8 cellular contexts compared by ENCODE assay signal in genomic region chr22:41619979-41620645, GRCh38. TPM values are rescaled to one million over a fixed set of nuclear protein-coding genes. Genes with fewer than 3 reads are reported as not detected.
DNase-seq lines count a peak whose midpoint lies in the region; ATAC-seq and TF ChIP-seq lines count a peak whose summit lies in the region.

No MANE protein-coding gene starts in this region.

- peak overlapping the region; percentile 100 for H3K27ac Mint-ChIP-seq in mesothelial cell of epicardium

- peak overlapping the region; percentile 97 for H3K27ac ChIP-seq in KOPT-K1 (ENCODE audit: low read depth, low read length, poor library complexity, severe bottlenecking)

- H3K27me3 Mint-ChIP-seq in mesothelial cell of epicardium (ENCODE audit: low read depth): no peaks in the 10 kb centered on the region

- peaks cover 22% of the 10 kb centered on the region for H3K36me3 ChIP-seq in KOPT-K1 (ENCODE audit: insufficient read depth, low read length)

- H3K4me1 Mint-ChIP-seq in mesothelial cell of epicardium: peaks cover 25% of the 10 kb centered on the region

- peaks cover 6% of the 10 kb centered on the region for H3K36me3 Mint-ChIP-seq in mesothelial cell of epicardium

- ATAC-seq in Right ventricle myocardium superior (ENCODE audit: poor library complexity): peak; percentile 25
- no peak for ATAC-seq in HG03108 (IDR thresholded peaks at IDR 0.05; ENCODE audit: unreplicated experiment)

- no peak for TF ChIP-seq CTCF in mesothelial cell of epicardium (IDR thresholded peaks at IDR 0.05; ENCODE audit: unreplicated experiment)

- H3K9me3 ChIP-seq in KOPT-K1 (ENCODE audit: insufficient read depth, low read length, poor library complexity, severe bottlenecking): no peaks in the 10 kb centered on the region

- DNase-seq in Right ventricle myocardium superior (peak; percentile 52), cardiac septum (ENCODE audit: low spot score) (no peak), ecto neural progenitor cell (ENCODE audit: low spot score) (peak; percentile 70), mesothelial cell of epicardium (ENCODE audit: low spot score in 2 of 2, unreplicated experiment in 2 of 2) (peak; percentile 25 to 58)
- DNase-seq in activated CD4-positive, alpha-beta T cell treated with anti-CD3 and anti-CD28 coated beads for 4 hours: peak; percentile 49 to 62
- DNase-seq in stimulated activated naive CD4-positive, alpha-beta T cell (lab: John Stamatoyannopoulos, UW): peak in 4 of 6 experiments; percentile 25 to 47 (median 36)

- H3K4me3 Mint-ChIP-seq in mesothelial cell of epicardium: peak overlapping the region; percentile 93

- intact Hi-C loops in Right ventricle myocardium superior (cut with DNase I) (no loop called here), cardiac septum (cut with DNase I) (no loop called here)

- no peaks in the 10 kb centered on the region for H3K9me3 Mint-ChIP-seq in mesothelial cell of epicardium

RNA-seq across cellular contexts. Expression of gene DESI1, which starts 0.7 kb away (rescaled TPM):
- 38.4 TPM for total RNA-seq in Right ventricle myocardium superior
- 30.6 TPM for total RNA-seq in cardiac septum
- 35.4 to 37.5 TPM (median 36.7 TPM) in 3 replicates for total RNA-seq in mesothelial cell of epicardium

RNA-seq across cellular contexts. Expression of gene XRCC6, which starts 1.0 kb away (rescaled TPM):
- total RNA-seq in Right ventricle myocardium superior: 143 TPM
- 155 TPM for total RNA-seq in cardiac septum
- 216 to 221 TPM (median 221 TPM) in 3 replicates for total RNA-seq in mesothelial cell of epicardium

RNA-seq across cellular contexts. Expression of gene PMM1, which starts 30.5 kb away (rescaled TPM):
- total RNA-seq in Right ventricle myocardium superior (13.9 TPM), cardiac septum (21.7 TPM), mesothelial cell of epicardium (24.4 to 26.2 TPM (median 25.8 TPM) in 3 replicates)

RNA-seq across cellular contexts. Expression of gene CSDC2, which starts 59.3 kb away (rescaled TPM):
- total RNA-seq in Right ventricle myocardium superior (252 TPM), cardiac septum (115 TPM), mesothelial cell of epicardium (15.6 to 18.3 TPM (median 17.7 TPM) in 3 replicates)
